13 cellular contexts compared by ENCODE assay signal in the genomic region with DNA sequence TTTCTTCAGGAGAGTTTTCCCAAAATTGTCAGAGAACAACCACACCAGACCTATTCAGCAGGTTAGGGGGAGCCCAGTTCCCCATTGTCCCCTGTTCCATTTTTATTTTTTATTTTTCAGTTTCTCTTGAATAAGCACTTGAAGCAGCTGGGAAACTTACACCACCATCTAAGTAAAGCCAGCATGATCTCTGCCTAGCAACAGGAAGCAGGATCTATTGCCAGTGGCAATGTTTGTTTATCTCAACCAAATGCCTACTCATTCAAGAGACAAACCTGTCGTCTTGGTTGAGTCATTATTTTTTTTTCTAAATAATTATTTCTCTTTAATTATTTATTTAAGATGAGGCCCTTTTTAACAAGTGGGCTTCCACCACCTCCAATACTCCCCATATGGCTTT.
DNase-seq lines count a peak whose midpoint lies in the region; ATAC-seq and TF ChIP-seq lines count a peak whose summit lies in the region.
"Had no signal": no experiment of that assay in that cellular context is flagged by ENCODE, and none has a peak within 500 bp of the region (broad histone marks: within the 10 kb centered on the region; RNA-seq: fewer than 3 reads in every experiment).

No MANE protein-coding gene starts in this region.

- no peak overlapping the region for H3K14ac ChIP-seq in mesenchymal stem cell (ENCODE audit: low read length in 2 of 2)

- no peak overlapping the region for H2BK5ac ChIP-seq in mesenchymal stem cell (ENCODE audit: low read depth, low read length, poor library complexity, severe bottlenecking)

- H3K4me3 ChIP-seq in choroid plexus epithelial cell (ENCODE audit: low read depth, low read length) (no peak overlapping the region), mesenchymal stem cell (ENCODE audit: insufficient read depth in 1 of 2, low read depth in 1 of 2, low read length in 2 of 2) (no peak overlapping the region), right atrium auricular region (no peak overlapping the region), BE2C (ENCODE audit: low read depth, low read length) (no peak overlapping the region)
- H3K4me3 ChIP-seq: thoracic aorta had no signal

- peaks cover 2% of the 10 kb centered on the region for H3K4me1 ChIP-seq in mesenchymal stem cell (ENCODE audit: control insufficient read depth, insufficient read depth, low read depth, low read length)
- H3K4me1 ChIP-seq in right atrium auricular region: peaks cover 0 to 16% of the 10 kb centered on the region in 2 donors
- H3K4me1 ChIP-seq in BE2C: peaks cover 26% of the 10 kb centered on the region

- TF ChIP-seq CTCF in choroid plexus epithelial cell (conservative IDR thresholded peaks at IDR 0.05; ENCODE audit: low read depth, low read length) (no peak), right atrium auricular region (IDR thresholded peaks at IDR 0.05) (no peak), BE2C (IDR thresholded peaks at IDR 0.05; ENCODE audit: low read depth, low read length) (no peak)

- no peak for ATAC-seq in HG03135 (IDR thresholded peaks at IDR 0.05; ENCODE audit: unreplicated experiment)
- no peak for ATAC-seq in GM18502 (IDR thresholded peaks at IDR 0.05; ENCODE audit: poor library complexity, unreplicated experiment)

- H3K27me3 ChIP-seq in mesenchymal stem cell (ENCODE audit: control insufficient read depth in 1 of 2, insufficient read depth in 1 of 2, low read length in 2 of 2) (no peaks in the 10 kb centered on the region), right atrium auricular region (no peaks in the 10 kb centered on the region), BE2C (no peaks in the 10 kb centered on the region)

- no peak overlapping the region for H2BK15ac ChIP-seq in mesenchymal stem cell (ENCODE audit: low read depth, poor library complexity, severe bottlenecking)

- H3K4ac ChIP-seq in mesenchymal stem cell (ENCODE audit: low read depth in 1 of 2, low read length in 2 of 2): no peak overlapping the region

- H3K79me1 ChIP-seq in mesenchymal stem cell (replicated peaks; ENCODE audit: low read length, poor library complexity, severe bottlenecking): no peaks in the 10 kb centered on the region

- no CpG with 5 or more reads among the region's 1 CpG for WGBS in mesenchymal stem cell

- H3K4me2 ChIP-seq in mesenchymal stem cell (ENCODE audit: low read length, poor library complexity, severe bottlenecking): no peak overlapping the region

- DNase-seq in EL: peak; percentile 40
- peak; percentile 25 for DNase-seq in NCI-H226
- DNase-seq in choroid plexus epithelial cell (ENCODE audit: low read depth): peak; percentile 57
- peak; percentile 71 for DNase-seq in mesenchymal stem cell
- DNase-seq in right atrium auricular region (ENCODE audit: low spot score): no peak
- DNase-seq in BE2C: no peak
- DNase-seq: activated CD4-positive, alpha-beta T cell treated with anti-CD3 and anti-CD28 coated beads, Interleukin-2, amount 10 ng/mL, durations not matched to agents 24 days and 14 days; KG1; OCI-M1; stimulated activated CD4-positive, alpha-beta T cell treated with anti-CD3 and anti-CD28 coated beads, Interleukin-12 subunit alpha, Interleukin-12 subunit beta, amount 100 ng/mL, for 4 hours had no signal

- H3K9me3 ChIP-seq in mesenchymal stem cell (ENCODE audit: control insufficient read depth, low read length) (no peaks in the 10 kb centered on the region), right atrium auricular region (no peaks in the 10 kb centered on the region), BE2C (no peaks in the 10 kb centered on the region)
- H3K9me3 ChIP-seq: thoracic aorta had no signal

- no peak overlapping the region for H2AK5ac ChIP-seq in mesenchymal stem cell (ENCODE audit: low read length, severe bottlenecking)

- H4K8ac ChIP-seq in mesenchymal stem cell (ENCODE audit: low read length): no peak overlapping the region

- H2BK120ac ChIP-seq in mesenchymal stem cell (ENCODE audit: low read depth, low read length): no peak overlapping the region

- no peak overlapping the region for H4K91ac ChIP-seq in mesenchymal stem cell (ENCODE audit: low read length)

- no peak overlapping the region for H3K18ac ChIP-seq in mesenchymal stem cell (ENCODE audit: low read depth in 1 of 2, low read length in 2 of 2)

- H3K23ac ChIP-seq in mesenchymal stem cell (ENCODE audit: low read length in 2 of 2): no peak overlapping the region

- H3K27ac ChIP-seq in mesenchymal stem cell (ENCODE audit: low read length, poor library complexity, severe bottlenecking) (no peak overlapping the region), right atrium auricular region (no peak overlapping the region)
- H3K27ac ChIP-seq: thoracic aorta had no signal

- H3K36me3 ChIP-seq in mesenchymal stem cell (ENCODE audit: control insufficient read depth in 1 of 2, insufficient read depth in 2 of 2, low read depth in 1 of 2, low read length in 2 of 2): no peaks in the 10 kb centered on the region
- no peaks in the 10 kb centered on the region for H3K36me3 ChIP-seq in right atrium auricular region
- no peaks in the 10 kb centered on the region for H3K36me3 ChIP-seq in BE2C
- H3K36me3 ChIP-seq: thoracic aorta had no signal

- no peak overlapping the region for H3K9ac ChIP-seq in mesenchymal stem cell (ENCODE audit: low read length)

- no peak overlapping the region for H2BK12ac ChIP-seq in mesenchymal stem cell (ENCODE audit: low read length in 2 of 2)

- H2AFZ ChIP-seq in mesenchymal stem cell (ENCODE audit: low read depth, low read length): no peak overlapping the region

Comparison
In these comparisons a context has a peak if more than half of its experiments do, and no peak if none do; other contexts are left out.
1. DNase-seq: peak in EL (single experiment), NCI-H226 (single experiment), choroid plexus epithelial cell (single experiment) and mesenchymal stem cell (single experiment); none in right atrium auricular region (single experiment) and BE2C (single experiment).